Comparison of ENCODE assay signal across 20 cellular contexts in genomic region chr14:55519473-55520080, GRCh38.
"Had no signal": no experiment of that assay in that cellular context is flagged by ENCODE, and none has a peak within 500 bp of the region (broad histone marks: within the 10 kb centered on the region; RNA-seq: fewer than 3 reads in every experiment).

No MANE protein-coding gene starts in this region.

- ATAC-seq: activated T-helper 17 cell treated with anti-CD3 and anti-CD28 coated beads, Interleukin-2, amount 50 U/mL, for 72 hours; T-cell had no signal

- DNase-seq: activated B cell treated with CpG ODN at 0.5 μM for 24 hours; activated CD4-positive, alpha-beta memory T cell treated with anti-CD3 and anti-CD28 coated beads, Interleukin-2, amount 10 ng/mL, durations not matched to agents 7 days and 5 days; activated CD4-positive, alpha-beta T cell treated with anti-CD3 and anti-CD28 coated beads for 4 hours; activated naive CD4-positive, alpha-beta T cell treated with Interleukin-2 at 50 U/mL for 16 hours; activated T-cell treated with anti-CD3 and anti-CD28 coated beads, Interleukin-2, amount 50 U/mL, for 1 hour; anterior cingulate cortex; effector memory CD4-positive, alpha-beta T cell; foreskin melanocyte; hypothalamus; islet precursor cell; lower lobe of right lung; midbrain; retina; stimulated activated CD4-positive, alpha-beta T cell treated with anti-CD3 and anti-CD28 coated beads, Interleukin-2, amount 100 ng/mL, for 24 hours; stimulated activated naive CD4-positive, alpha-beta T cell treated with Interleukin-2 at 50 U/mL for 16 hours; T-cell; thyroid gland had no signal

- H3K9me3 ChIP-seq: lower lobe of right lung, thyroid gland had no signal

- H3K4me1 Mint-ChIP-seq: activated B cell treated with CpG ODN at 0.5 μM for 24 hours; activated CD4-positive, alpha-beta memory T cell treated with anti-CD3 and anti-CD28 coated beads, Interleukin-2, amount 10 ng/mL, durations not matched to agents 7 days and 5 days; activated T-helper 17 cell treated with anti-CD3 and anti-CD28 coated beads, Interleukin-2, amount 50 U/mL, for 72 hours; T-cell had no signal

- H3K9me3 Mint-ChIP-seq: activated CD4-positive, alpha-beta memory T cell treated with anti-CD3 and anti-CD28 coated beads, Interleukin-2, amount 10 ng/mL, durations not matched to agents 7 days and 5 days; activated T-helper 17 cell treated with anti-CD3 and anti-CD28 coated beads, Interleukin-2, amount 50 U/mL, for 72 hours; T-cell had no signal

- H3K27me3 Mint-ChIP-seq: activated B cell treated with CpG ODN at 0.5 μM for 24 hours; dendritic cell treated with granulocyte-macrophage colony-stimulating factor and Interleukin-4, amounts not matched to agents 40 ng/mL and 50 ng/mL, for 4 days; T-cell had no signal

- H3K4me1 ChIP-seq: lower lobe of right lung, thyroid gland had no signal

- H3K27me3 ChIP-seq: thyroid gland had no signal

- H3K36me3 ChIP-seq: lower lobe of right lung, thyroid gland had no signal

- H3K4me3 Mint-ChIP-seq: activated B cell treated with CpG ODN at 0.5 μM for 24 hours; activated CD4-positive, alpha-beta memory T cell treated with anti-CD3 and anti-CD28 coated beads, Interleukin-2, amount 10 ng/mL, durations not matched to agents 7 days and 5 days; activated T-helper 17 cell treated with anti-CD3 and anti-CD28 coated beads, Interleukin-2, amount 50 U/mL, for 72 hours; dendritic cell treated with granulocyte-macrophage colony-stimulating factor and Interleukin-4, amounts not matched to agents 40 ng/mL and 50 ng/mL, for 4 days; neural crest cell; T-cell had no signal

- H3K27ac ChIP-seq: lower lobe of right lung, thyroid gland had no signal

- H3K36me3 Mint-ChIP-seq: T-cell had no signal

- H3K27ac Mint-ChIP-seq: activated B cell treated with CpG ODN at 0.5 μM for 24 hours; activated CD4-positive, alpha-beta memory T cell treated with anti-CD3 and anti-CD28 coated beads, Interleukin-2, amount 10 ng/mL, durations not matched to agents 7 days and 5 days; activated T-helper 17 cell treated with anti-CD3 and anti-CD28 coated beads, Interleukin-2, amount 50 U/mL, for 72 hours; dendritic cell treated with granulocyte-macrophage colony-stimulating factor and Interleukin-4, amounts not matched to agents 40 ng/mL and 50 ng/mL, for 4 days; T-cell had no signal

- H3K4me3 ChIP-seq: lower lobe of right lung, thyroid gland had no signal
